ENCODE assay signal across 8 cellular contexts in genomic region chr15:89206908-89207331, GRCh38. TPM values are rescaled to one million over a fixed set of nuclear protein-coding genes. Genes with fewer than 3 reads are reported as not detected.
DNase-seq lines count a peak whose midpoint lies in the region; ATAC-seq and TF ChIP-seq lines count a peak whose summit lies in the region.

No MANE protein-coding gene starts in this region.

- DNase-seq in DMS 273 treated with DMSO at 0.1 percent for 48 hours (lab: John Stamatoyannopoulos, UW), result peak; percentile 24
- peak; percentile 70 for DNase-seq in MG63
- peak; percentile 55 for DNase-seq in T follicular helper cell (ENCODE audit: low read depth)
- peak; percentile 80 for DNase-seq in activated naive CD8-positive, alpha-beta T cell treated with anti-CD3 and anti-CD28 coated beads for 36 hours
- DNase-seq in heart left ventricle, result peak; percentile 59 to 85 (median 69)
- DNase-seq in psoas muscle, result peak; percentile 72 to 81
- DNase-seq in uterus, result peak; percentile 64 to 67

- H3K27me3 ChIP-seq in MG63, result no peaks in the 10 kb centered on the region
- no peaks in the 10 kb centered on the region for H3K27me3 ChIP-seq in heart left ventricle
- H3K27me3 ChIP-seq in psoas muscle (ENCODE audit: insufficient read depth in 3 of 3, low read length in 2 of 3), result no peaks in the 10 kb centered on the region
- no peaks in the 10 kb centered on the region for H3K27me3 ChIP-seq in uterus

- H3K36me3 ChIP-seq in MG63 (no peaks in the 10 kb centered on the region), heart left ventricle (peaks cover 0 to 5% (median 0%) of the 10 kb centered on the region in 9 donors), psoas muscle (ENCODE audit: insufficient read depth in 1 of 2, low read depth in 1 of 2) (no peaks in the 10 kb centered on the region), uterus (no peaks in the 10 kb centered on the region)

- intact Hi-C loops in heart left ventricle (cut with DNase I), result loop anchor here in 7 of 10 donors (2.0 to 10.0 kb wide), 9 partner anchors 35 to 225 kb away; partner anchors contain the start of gene FANCI (in 3 of the 7)
- intact Hi-C loops in psoas muscle (cut with DNase I), result loop anchor here (5.0 to 10.0 kb wide), 3 partner anchors 95 to 228 kb away; no protein-coding TSS in a partner anchor
- intact Hi-C loops in uterus (cut with DNase I; ENCODE audit: low total_unique reads), result no loop called here

- peaks cover 5% of the 10 kb centered on the region for H3K36me3 Mint-ChIP-seq in activated naive CD8-positive, alpha-beta T cell treated with anti-CD3 and anti-CD28 coated beads for 36 hours

- WGBS in heart left ventricle, 4 donors, result 1 to 2% (median 1%) methylated on average over 14 of the region's 14 CpGs
- WGBS in psoas muscle, 3 donors, result 0 to 3% (median 1%) methylated on average over 14 of the region's 14 CpGs

- H3K9me3 Mint-ChIP-seq in activated naive CD8-positive, alpha-beta T cell treated with anti-CD3 and anti-CD28 coated beads for 36 hours, result no peaks in the 10 kb centered on the region

- H3K9me3 ChIP-seq in MG63, result no peaks in the 10 kb centered on the region
- no peaks in the 10 kb centered on the region for H3K9me3 ChIP-seq in heart left ventricle
- H3K9me3 ChIP-seq in psoas muscle, result no peaks in the 10 kb centered on the region
- H3K9me3 ChIP-seq in uterus, result no peaks in the 10 kb centered on the region

- peaks cover 34% of the 10 kb centered on the region for H3K4me1 Mint-ChIP-seq in activated naive CD8-positive, alpha-beta T cell treated with anti-CD3 and anti-CD28 coated beads for 36 hours

- ATAC-seq in GM21723 (IDR thresholded peaks at IDR 0.05; ENCODE audit: unreplicated experiment), result peak; percentile 87
- peak; percentile 65 to 85 (median 76) for ATAC-seq in heart left ventricle
- peak; percentile 77 to 82 (median 78) for ATAC-seq in psoas muscle

- H3K4me3 ChIP-seq in MG63, result no peak overlapping the region
- H3K4me3 ChIP-seq in heart left ventricle, result peak overlapping the region in 5 of 12 donors; percentile 1 to 46 (median 25)
- peak overlapping the region; percentile 32 for H3K4me3 ChIP-seq in psoas muscle
- H3K4me3 ChIP-seq in uterus, result no peak overlapping the region

- no peak overlapping the region for H3K27ac Mint-ChIP-seq in activated naive CD8-positive, alpha-beta T cell treated with anti-CD3 and anti-CD28 coated beads for 36 hours

- H3K27me3 Mint-ChIP-seq in activated naive CD8-positive, alpha-beta T cell treated with anti-CD3 and anti-CD28 coated beads for 36 hours, result peaks cover 11% of the 10 kb centered on the region

- peak; percentile 94 to 99 (median 97) for TF ChIP-seq CTCF in heart left ventricle (IDR thresholded peaks at IDR 0.05)
- TF ChIP-seq CTCF in psoas muscle (IDR thresholded peaks at IDR 0.05), result peak; percentile 93
- peak; percentile 88 to 96 (median 90) for TF ChIP-seq CTCF in uterus (IDR thresholded peaks at IDR 0.05)

- no peak overlapping the region for H3K4me3 Mint-ChIP-seq in activated naive CD8-positive, alpha-beta T cell treated with anti-CD3 and anti-CD28 coated beads for 36 hours

- peaks cover 0 to 9% (median 5%) of the 10 kb centered on the region in 12 donors for H3K4me1 ChIP-seq in heart left ventricle
- H3K4me1 ChIP-seq in psoas muscle, result peaks cover 4% of the 10 kb centered on the region
- H3K4me1 ChIP-seq in uterus, result no peaks in the 10 kb centered on the region

- no peak for TF ChIP-seq POLR2A in heart left ventricle (IDR thresholded peaks at IDR 0.05)
- TF ChIP-seq POLR2A in uterus (IDR thresholded peaks at IDR 0.05), result no peak

- H3K27ac ChIP-seq in heart left ventricle (no peak overlapping the region), psoas muscle (no peak overlapping the region), uterus (no peak overlapping the region)

RNA-seq across cellular contexts. Expression of gene RLBP1, which starts 14.5 kb away (rescaled TPM):
- total RNA-seq in MG63 (2014; rRNA removed; shearing (Covaris generic); ENCODE audit: low replicate concordance), result not detected in 2 replicates
- total RNA-seq in activated naive CD8-positive, alpha-beta T cell treated with anti-CD3 and anti-CD28 coated beads for 36 hours, result not detected
- total RNA-seq in heart left ventricle, result not detected
- polyA plus RNA-seq in heart left ventricle, result not detected
- total RNA-seq in psoas muscle, result not detected
- under 1 TPM in 1 of 3 donors, not detected in 2; 0.03 TPM for polyA plus RNA-seq in psoas muscle
- not detected for total RNA-seq in uterus

RNA-seq across cellular contexts. Expression of gene FANCI, which starts 36.9 kb away (rescaled TPM):
- total RNA-seq in MG63 (2014; rRNA removed; shearing (Covaris generic); ENCODE audit: low replicate concordance), result 34.4 and 52.5 TPM in 2 replicates
- total RNA-seq in activated naive CD8-positive, alpha-beta T cell treated with anti-CD3 and anti-CD28 coated beads for 36 hours, result 100 to 1,000 TPM; 169 to 174 TPM
- total RNA-seq in heart left ventricle (10 to 100 TPM in 1 of 9 donors, 1 to 10 TPM in 8; 1.0 to 10.3 (median 1.9) TPM), psoas muscle (1 to 10 TPM in 2 of 4 donors, under 1 TPM in 2; 0.69 to 2.3 (median 1.0) TPM), uterus (10 to 100 TPM in 1 of 4 donors, 1 to 10 TPM in 3; 1.0 to 40.4 (median 3.5) TPM)
- polyA plus RNA-seq in heart left ventricle (1 to 10 TPM in 1 of 2 donors, under 1 TPM in 1; 0.42 to 2.0 TPM), psoas muscle (1 to 10 TPM in 1 of 3 donors, under 1 TPM in 2; 0.48 to 1.6 (median 0.72) TPM)

Comparison
In these comparisons a context has a peak if more than half of its experiments do, and no peak if none do; other contexts are left out.
1. DNase-seq: peak in every context shown above with its lines; median percentile 80 in activated naive CD8-positive, alpha-beta T cell treated with anti-CD3 and anti-CD28 coated beads for 36 hours; 76 in psoas muscle; 70 in MG63; 69 in heart left ventricle; 66 in uterus; 55 in T follicular helper cell; 24 in DMS 273 treated with DMSO at 0.1 percent for 48 hours.